ENCODE assay signal across 22 cellular contexts in genomic region chr2:177478029-177478428, GRCh38.
DNase-seq lines count a peak whose midpoint lies in the region; ATAC-seq, FAIRE-seq and TF ChIP-seq lines count a peak whose summit lies in the region.
"Had no signal": no experiment of that assay in that cellular context is flagged by ENCODE, and none has a peak within 500 bp of the region (broad histone marks: within the 10 kb centered on the region; RNA-seq: fewer than 3 reads in every experiment).

No MANE protein-coding gene starts in this region.

- WGBS in GM23248 (ENCODE audit: low coverage in 1 of 2, low lambda C conversion rate in 2 of 2, missing lambda C conversion rate in 2 of 2), 2 experiments, result 98% methylated on average over 2 of the region's 2 CpGs
- 54% methylated on average over 2 of the region's 2 CpGs for WGBS in K562 (ENCODE audit: insufficient coverage, low coverage, missing lambda C conversion rate)

- H3K36me3 ChIP-seq in GM23248 (ENCODE audit: low read depth), result 0 out of 2 replicates have a peak, but pooled peaks cover 5% of the 10 kb centered on the region
- H3K36me3 ChIP-seq in K562 (ENCODE audit: control insufficient read depth, insufficient read depth, low read length), result peaks cover 21% of the 10 kb centered on the region; the same call in 1 of the 3 replicates
- H3K36me3 ChIP-seq: BE2C had no signal

- peaks cover 4% of the 10 kb centered on the region for H3K4me1 Mint-ChIP-seq in activated CD8-positive, alpha-beta memory T cell treated with anti-CD3 and anti-CD28 coated beads, Interleukin-2, amount 10 ng/mL, durations not matched to agents 7 days and 5 days
- H3K4me1 Mint-ChIP-seq: T-cell had no signal

- TF ChIP-seq EP300 in K562 (IDR thresholded peaks at IDR 0.05; ENCODE audit: low read length), result peak; percentile 31; the same call in 1 of the 2 replicates

- no peak overlapping the region for H3K4me3 ChIP-seq in GM23248
- H3K4me3 ChIP-seq in K562, result no peak overlapping the region
- H3K4me3 ChIP-seq in fibroblast of villous mesenchyme (ENCODE audit: low read depth, low read length), result no peak overlapping the region

- H3K4me3 Mint-ChIP-seq in activated CD8-positive, alpha-beta memory T cell treated with anti-CD3 and anti-CD28 coated beads, Interleukin-2, amount 10 ng/mL, durations not matched to agents 7 days and 5 days, result no peak overlapping the region
- H3K4me3 Mint-ChIP-seq: CD4-positive, alpha-beta T cell; HFFc6; T-cell had no signal

- TF ChIP-seq CTCF in K562 (IDR thresholded peaks at IDR 0.05 in 2 of 3, conservative IDR thresholded peaks at IDR 0.05 in 1 of 3; ENCODE audit: insufficient read depth in 2 of 3, low read depth in 1 of 3, low read length in 3 of 3) (no peak), fibroblast of villous mesenchyme (IDR thresholded peaks at IDR 0.05; ENCODE audit: insufficient read depth, low read depth, low read length) (no peak)

- H4K20me1 ChIP-seq in GM23248 (ENCODE audit: insufficient read depth) (no peaks in the 10 kb centered on the region), K562 (replicated peaks; ENCODE audit: control insufficient read depth, insufficient read depth, low read length) (no peaks in the 10 kb centered on the region)

- CTCF ChIA-PET in K562 (lab: Yijun Ruan, JAX; ENCODE audit: low intra/inter-chr PET ratio), result no interaction called here
- CTCF ChIA-PET in activated CD8-positive, alpha-beta memory T cell treated with anti-CD3 and anti-CD28 coated beads, Interleukin-2, amount 10 ng/mL, durations not matched to agents 7 days and 5 days (lab: Charles Lee), result no interaction called here

- peaks cover 60% of the 10 kb centered on the region for H3K36me3 Mint-ChIP-seq in activated CD8-positive, alpha-beta memory T cell treated with anti-CD3 and anti-CD28 coated beads, Interleukin-2, amount 10 ng/mL, durations not matched to agents 7 days and 5 days

- no TSS peak for BruUV-seq in K562 (replicated peaks; lab: Mats Ljungman, UMichigan)

- H2AFZ ChIP-seq in GM23248 (no peak overlapping the region), K562 (ENCODE audit: low read depth, low read length) (no peak overlapping the region)

- H3K9me3 Mint-ChIP-seq in activated CD8-positive, alpha-beta memory T cell treated with anti-CD3 and anti-CD28 coated beads, Interleukin-2, amount 10 ng/mL, durations not matched to agents 7 days and 5 days (ENCODE audit: low read depth), result peaks cover 10% of the 10 kb centered on the region
- H3K9me3 Mint-ChIP-seq: CD4-positive, alpha-beta T cell had no signal

- TF ChIP-seq RAD21 in K562 (CRISPR knock-in tag; conservative IDR thresholded peaks at IDR 0.05 in 1 of 2, IDR thresholded peaks at IDR 0.05 in 1 of 2), result no peak

- no peaks in the 10 kb centered on the region for H3K27me3 Mint-ChIP-seq in activated CD8-positive, alpha-beta memory T cell treated with anti-CD3 and anti-CD28 coated beads, Interleukin-2, amount 10 ng/mL, durations not matched to agents 7 days and 5 days
- H3K27me3 Mint-ChIP-seq: CD4-positive, alpha-beta T cell; T-cell had no signal

- no peak overlapping the region for H3K27ac ChIP-seq in GM23248
- no peak overlapping the region for H3K27ac ChIP-seq in K562 (ENCODE audit: extremely low read depth, low read depth, low read length)
- H3K27ac ChIP-seq: RWPE1 had no signal

- H3K9me3 ChIP-seq in GM23248 (ENCODE audit: low read depth) (no peaks in the 10 kb centered on the region), K562 (replicated peaks; ENCODE audit: control insufficient read depth, insufficient read depth, low read depth, low read length) (peaks cover 4% of the 10 kb centered on the region; the same call in 1 of the 2 replicates)
- H3K9me3 ChIP-seq: BE2C, Caco-2 had no signal

- in situ Hi-C loops in GM23248 (cut with MboI) (no loop called here), K562 (cut with MboI) (no loop called here)

- H3K27me3 ChIP-seq in GM23248 (replicated peaks; ENCODE audit: insufficient read depth), result no peaks in the 10 kb centered on the region
- H3K27me3 ChIP-seq in K562 (ENCODE audit: control insufficient read depth in 2 of 2, insufficient read depth in 2 of 2, low read length in 2 of 2), result no peaks in the 10 kb centered on the region
- H3K27me3 ChIP-seq: BE2C had no signal

- POLR2A ChIA-PET in K562 (lab: Yijun Ruan, JAX), result no interaction called here

- H3F3A ChIP-seq in GM23248 (ENCODE audit: insufficient read depth), result no peaks in the 10 kb centered on the region

- no peak for TF ChIP-seq POLR2A in K562 (conservative IDR thresholded peaks at IDR 0.05)

- peak; percentile 46 for FAIRE-seq in K562 (lab: Jason Lieb, UNC)

- peaks cover 8% of the 10 kb centered on the region for H3K4me1 ChIP-seq in GM23248 (ENCODE audit: insufficient read depth)
- H3K4me1 ChIP-seq in K562 (replicated peaks in 1 of 2; ENCODE audit: control insufficient read depth in 2 of 2, insufficient read depth in 2 of 2, low read length in 2 of 2), result no peaks in the 10 kb centered on the region
- H3K4me1 ChIP-seq: BE2C, Caco-2 had no signal

- intact Hi-C loops in K562 (cut with micrococcal nuclease), result no loop called here

- H3K9me1 ChIP-seq in K562 (ENCODE audit: control insufficient read depth, insufficient read depth, low read length), result no peaks in the 10 kb centered on the region

- no peak overlapping the region for H3K27ac Mint-ChIP-seq in activated CD8-positive, alpha-beta memory T cell treated with anti-CD3 and anti-CD28 coated beads, Interleukin-2, amount 10 ng/mL, durations not matched to agents 7 days and 5 days
- H3K27ac Mint-ChIP-seq: CD4-positive, alpha-beta T cell; HFFc6; T-cell had no signal

- no peak for ATAC-seq in K562
- no peak for ATAC-seq in activated CD8-positive, alpha-beta memory T cell treated with anti-CD3 and anti-CD28 coated beads, Interleukin-2, amount 10 ng/mL, durations not matched to agents 7 days and 5 days
- ATAC-seq: SK-N-SH treated with all-trans-retinoic acid at 6 μM for 48 hours, T-cell had no signal

- H3K4me2 ChIP-seq in GM23248 (ENCODE audit: unreplicated experiment), result no peak overlapping the region
- no peak overlapping the region for H3K4me2 ChIP-seq in K562 (ENCODE audit: insufficient read depth, low read length)

- H3K79me2 ChIP-seq in GM23248 (ENCODE audit: insufficient read depth) (no peaks in the 10 kb centered on the region), K562 (ENCODE audit: control insufficient read depth, insufficient read depth, low read length) (no peaks in the 10 kb centered on the region)

- DNase-seq in GM23248 (peak; percentile 14), NCI-H226 (peak; percentile 76), K562 (ENCODE audit: extremely low read depth in 1 of 4, low spot score in 3 of 4) (peak; percentile 9 to 23 (median 22)), fibroblast of villous mesenchyme (ENCODE audit: low read depth) (peak; percentile 28), NCI-H2029 treated with DMSO at 0.1 percent for 48 hours (lab: John Stamatoyannopoulos, UW) (no peak), DMS53 (lab: John Stamatoyannopoulos, UW) (no peak), NCI-H2196 treated with DMSO at 0.1 percent for 48 hours (lab: John Stamatoyannopoulos, UW; ENCODE audit: unreplicated experiment) (no peak)
- DNase-seq in activated CD8-positive, alpha-beta memory T cell treated with anti-CD3 and anti-CD28 coated beads, Interleukin-2, amount 10 ng/mL, durations not matched to agents 7 days and 5 days, result no peak
- DNase-seq: BE2C; Caco-2; CD4-positive, alpha-beta T cell; GF-D8; HFFc6; NCI-H1092 treated with DMSO at 0.1 percent for 48 hours; NCI-H146; NCI-H2081 treated with DMSO at 0.1 percent for 48 hours; NCI-H2227 treated with DMSO at 0.1 percent for 48 hours; NCI-H524 treated with DMSO at 0.1 percent for 48 hours; SIG-M5; T-cell had no signal

- no peaks in the 10 kb centered on the region for H3K9me2 ChIP-seq in GM23248 (ENCODE audit: insufficient read depth)

- H3K9ac ChIP-seq in GM23248 (no peak overlapping the region), K562 (ENCODE audit: insufficient read depth in 1 of 2, low read depth in 2 of 2, low read length in 2 of 2) (no peak overlapping the region)

TF ChIP-seq in K562, 482 proteins besides CTCF, POLR2A, EP300 and RAD21 (continues in another document):
- TF ChIP-seq, protein P1, sequence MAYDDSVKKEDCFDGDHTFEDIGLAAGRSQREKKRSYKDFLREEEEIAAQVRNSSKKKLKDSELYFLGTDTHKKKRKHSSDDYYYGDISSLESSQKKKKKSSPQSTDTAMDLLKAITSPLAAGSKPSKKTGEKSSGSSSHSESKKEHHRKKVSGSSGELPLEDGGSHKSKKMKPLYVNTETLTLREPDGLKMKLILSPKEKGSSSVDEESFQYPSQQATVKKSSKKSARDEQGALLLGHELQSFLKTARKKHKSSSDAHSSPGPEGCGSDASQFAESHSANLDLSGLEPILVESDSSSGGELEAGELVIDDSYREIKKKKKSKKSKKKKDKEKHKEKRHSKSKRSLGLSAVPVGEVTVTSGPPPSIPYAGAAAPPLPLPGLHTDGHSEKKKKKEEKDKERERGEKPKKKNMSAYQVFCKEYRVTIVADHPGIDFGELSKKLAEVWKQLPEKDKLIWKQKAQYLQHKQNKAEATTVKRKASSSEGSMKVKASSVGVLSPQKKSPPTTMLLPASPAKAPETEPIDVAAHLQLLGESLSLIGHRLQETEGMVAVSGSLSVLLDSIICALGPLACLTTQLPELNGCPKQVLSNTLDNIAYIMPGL (CRISPR knock-in tag; IDR thresholded peaks at IDR 0.05), result no peak
- TF ChIP-seq KDM1A (IDR thresholded peaks at IDR 0.05) (peak in 1 of 2 experiments; percentile 17; a peak in 2 of 4 replicates), NFATC3 (IDR thresholded peaks at IDR 0.05) (no peak), ATF3 (IDR thresholded peaks at IDR 0.05) (peak; percentile 94), ATF3 (CRISPR knock-in tag; conservative IDR thresholded peaks at IDR 0.05) (peak; percentile 69), FOSL1 (tag; conservative IDR thresholded peaks at IDR 0.05) (peak; percentile 92), SMARCA5 (IDR thresholded peaks at IDR 0.05) (0 out of 2 replicates have a peak, but pooled peaks have one; percentile 38), FOXK2 (conservative IDR thresholded peaks at IDR 0.05 in 1 of 2, IDR thresholded peaks at IDR 0.05 in 1 of 2; ENCODE audit: low read depth in 2 of 2) (peak in 1 of 2 experiments; percentile 62; a peak in 1 of 4 replicates), JUND (IDR thresholded peaks at IDR 0.05; ENCODE audit: borderline replicate concordance, low read depth, low read length) (peak; percentile 88), JUND (tag; IDR thresholded peaks at IDR 0.05; ENCODE audit: borderline replicate concordance, low read depth, low read length) (peak; percentile 96), NCOA2 (IDR thresholded peaks at IDR 0.05; ENCODE audit: partially characterized antibody in 2 of 2) (no peak), CBX5 (IDR thresholded peaks at IDR 0.05; ENCODE audit: borderline replicate concordance, low read depth) (peak; percentile 93)

Comparison
In these comparisons a context has a peak if more than half of its experiments do, and no peak if none do; other contexts are left out.
1. DNase-seq: peak in GM23248 (single experiment), NCI-H226 (single experiment), K562 (4 of 4) and fibroblast of villous mesenchyme (single experiment); none in NCI-H2029 treated with DMSO at 0.1 percent for 48 hours (single experiment), DMS53 (single experiment), activated CD8-positive, alpha-beta memory T cell treated with anti-CD3 and anti-CD28 coated beads, Interleukin-2, amount 10 ng/mL, durations not matched to agents 7 days and 5 days (single experiment) and NCI-H2196 treated with DMSO at 0.1 percent for 48 hours (single experiment).